ENCODE assay signal across 17 cellular contexts in the genomic region with DNA sequence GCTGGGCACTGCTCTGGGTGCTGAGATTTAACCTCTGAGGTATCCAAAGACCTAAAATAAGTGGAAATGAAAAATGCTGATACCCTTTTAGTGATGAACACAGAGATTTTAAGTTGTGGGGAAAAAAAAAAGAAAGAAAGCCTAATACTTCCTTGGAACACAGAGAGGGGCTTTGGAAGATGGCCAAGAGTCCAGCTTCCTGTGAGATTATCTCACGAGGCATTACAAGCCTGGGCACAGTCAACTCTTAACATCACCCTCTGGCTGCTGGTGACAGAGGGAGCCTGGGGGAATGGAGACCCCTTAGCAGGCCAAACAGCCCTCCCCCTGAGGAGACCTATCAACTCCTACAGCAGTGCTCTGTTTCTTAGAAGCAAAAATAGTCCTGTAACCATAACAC. TPM values are rescaled to one million over a fixed set of nuclear protein-coding genes. Genes with fewer than 3 reads are reported as not detected.
A peak's percentile ranks its signal among the peaks of the same experiment; 100 is the strongest.
DNase-seq lines count a peak whose midpoint lies in the region; ATAC-seq and TF ChIP-seq lines count a peak whose summit lies in the region.
"Had no signal": no experiment of that assay in that cellular context is flagged by ENCODE, and none has a peak within 500 bp of the region (broad histone marks: within the 10 kb centered on the region; RNA-seq: fewer than 3 reads in every experiment).

No MANE protein-coding gene starts in this region.

- POLR2A ChIA-PET in CD4-positive, alpha-beta memory T cell (lab: Charles Lee; ENCODE audit: partially characterized antibody) = interaction anchor here (0.9 to 6.1 kb wide), 4 partner anchors 12 to 79 kb away, joined by 3 to 108 read pairs (median 41); partner anchors contain the start of gene HMGN4

- peaks cover 0 to 2% (median 0%) of the 10 kb centered on the region in 8 donors for H3K9me3 Mint-ChIP-seq in CD4-positive, alpha-beta memory T cell

- no peaks in the 10 kb centered on the region for H3K36me3 ChIP-seq in CD4-positive, alpha-beta memory T cell (ENCODE audit: insufficient read depth, low read length)
- no peaks in the 10 kb centered on the region for H3K36me3 ChIP-seq in OCI-LY1 (ENCODE audit: insufficient read depth, low read length)

- no peak for DNase-seq in CD4-positive, alpha-beta memory T cell
- DNase-seq in coronary artery (ENCODE audit: low spot score) = no peak
- no peak for DNase-seq in HT-29 (ENCODE audit: low spot score)
- DNase-seq: activated naive CD4-positive, alpha-beta T cell; hippocampal formation; NCI-H510A had no signal

- no peak overlapping the region for H3K9ac ChIP-seq in OCI-LY1 (ENCODE audit: low read length)

- H3K9me2 ChIP-seq in OCI-LY1 (ENCODE audit: low read depth, low read length) = no peaks in the 10 kb centered on the region

- ATAC-seq in HG02981 (IDR thresholded peaks at IDR 0.05; ENCODE audit: unreplicated experiment) (no peak), HG02885 (IDR thresholded peaks at IDR 0.05; ENCODE audit: poor library complexity, unreplicated experiment) (no peak)
- ATAC-seq: body of pancreas, GM23338, mucosa of descending colon, SK-N-SH treated with all-trans-retinoic acid at 6 μM for 48 hours had no signal

- intact Hi-C loops in CD4-positive, alpha-beta memory T cell (cut with micrococcal nuclease) = no loop called here

- H2AFZ ChIP-seq in OCI-LY1 (ENCODE audit: low read length) = no peak overlapping the region
- H2AFZ ChIP-seq: GM23338 had no signal

- H3K27me3 ChIP-seq in CD4-positive, alpha-beta memory T cell (ENCODE audit: insufficient read depth, low read length) = no peaks in the 10 kb centered on the region
- H3K27me3 ChIP-seq in OCI-LY1 (ENCODE audit: insufficient read depth, low read length) = no peaks in the 10 kb centered on the region
- H3K27me3 ChIP-seq: body of pancreas had no signal

- peak overlapping the region; percentile 38 to 100 (median 99) for H3K27ac Mint-ChIP-seq in CD4-positive, alpha-beta memory T cell
- H3K27ac Mint-ChIP-seq: GM23338 had no signal

- peak overlapping the region; percentile 81 for H3K27ac ChIP-seq in CD4-positive, alpha-beta memory T cell (ENCODE audit: low read depth, low read length)
- peak overlapping the region; percentile 81 for H3K27ac ChIP-seq in OCI-LY1 (ENCODE audit: low read depth, low read length, poor library complexity, severe bottlenecking)
- peak overlapping the region; percentile 57 to 63 for H3K27ac ChIP-seq in coronary artery
- H3K27ac ChIP-seq in skin epidermis = peak overlapping the region in 13 of 21 experiments; percentile 1 to 95 (median 41)
- H3K27ac ChIP-seq: C4-2B had no signal

- peaks cover 33 to 67% (median 48%) of the 10 kb centered on the region in 4 donors for H3K4me1 Mint-ChIP-seq in CD4-positive, alpha-beta memory T cell

- H3K4me3 ChIP-seq in CD4-positive, alpha-beta memory T cell (ENCODE audit: low read length in 2 of 2) = no peak overlapping the region
- H3K4me3 ChIP-seq in OCI-LY1 (ENCODE audit: low read depth, low read length, poor library complexity, severe bottlenecking) (no peak overlapping the region), coronary artery (no peak overlapping the region), skin epidermis (no peak overlapping the region)
- H3K4me3 ChIP-seq: body of pancreas, GM23338, mucosa of descending colon had no signal

- H3K79me2 ChIP-seq in OCI-LY1 (ENCODE audit: insufficient read depth, low read length) = no peaks in the 10 kb centered on the region

- H3K27me3 Mint-ChIP-seq in CD4-positive, alpha-beta memory T cell = no peaks in the 10 kb centered on the region

- peak overlapping the region in 1 of 8 donors; percentile 43 for H3K4me3 Mint-ChIP-seq in CD4-positive, alpha-beta memory T cell
- H3K4me3 Mint-ChIP-seq: GM23338 had no signal

- TF ChIP-seq CTCF in OCI-LY1 (IDR thresholded peaks at IDR 0.05; ENCODE audit: low read length) (no peak), coronary artery (IDR thresholded peaks at IDR 0.05) (no peak)

- peaks cover 50% of the 10 kb centered on the region for H3K4me1 ChIP-seq in CD4-positive, alpha-beta memory T cell (ENCODE audit: insufficient read depth, low read length)
- peaks cover 44% of the 10 kb centered on the region for H3K4me1 ChIP-seq in OCI-LY1 (ENCODE audit: insufficient read depth, low read length, severe bottlenecking)

- no peak overlapping the region for H3K4me2 ChIP-seq in OCI-LY1 (ENCODE audit: low read length)
- H3K4me2 ChIP-seq: GM23338 had no signal

- H3K36me3 Mint-ChIP-seq in CD4-positive, alpha-beta memory T cell = peaks cover 0 to 8% of the 10 kb centered on the region in 2 donors

- H3K9me3 ChIP-seq in CD4-positive, alpha-beta memory T cell (ENCODE audit: control insufficient read depth in 1 of 2, low read length in 2 of 2) = no peaks in the 10 kb centered on the region
- peaks cover 17% of the 10 kb centered on the region for H3K9me3 ChIP-seq in OCI-LY1 (ENCODE audit: low read length)
- H3K9me3 ChIP-seq: body of pancreas, mucosa of descending colon had no signal

- CTCF ChIA-PET in CD4-positive, alpha-beta memory T cell (lab: Charles Lee; ENCODE audit: partially characterized antibody) = interaction anchor here (0.6 to 1.5 kb wide), 3 partner anchors 56 to 1626 kb away, joined by 3 read pairs; no protein-coding TSS in a partner anchor

- H3F3A ChIP-seq in OCI-LY1 (ENCODE audit: insufficient read depth, low read length) = no peaks in the 10 kb centered on the region; the same call in 1 of the 2 replicates

- H4K20me1 ChIP-seq in OCI-LY1 (ENCODE audit: insufficient read depth, low read length) = no peaks in the 10 kb centered on the region

RNA-seq across cellular contexts. Expression of gene BTN2A1, which starts 19.7 kb away (rescaled TPM):
- 10 to 100 TPM; 57.0 to 62.8 TPM for total RNA-seq in CD4-positive, alpha-beta memory T cell
- polyA plus RNA-seq in CD4-positive, alpha-beta memory T cell = 10 to 100 TPM; 10.9 to 15.9 TPM
- total RNA-seq in HT-29 (2014; rRNA removed; shearing (Covaris generic)) = 8.0 and 9.4 TPM in 2 replicates

RNA-seq across cellular contexts. Expression of gene BTN1A1, which starts 22.7 kb away (rescaled TPM):
- not detected for total RNA-seq in CD4-positive, alpha-beta memory T cell
- polyA plus RNA-seq in CD4-positive, alpha-beta memory T cell = under 1 TPM in 1 of 2 donors, not detected in 1; 0.08 TPM
- not detected in 2 replicates for total RNA-seq in HT-29 (2014; rRNA removed; shearing (Covaris generic))
- total RNA-seq: body of pancreas, fibroblast of lung, mucosa of descending colon, posterior vena cava had no signal
- polyA plus RNA-seq: fibroblast of lung had no signal

RNA-seq across cellular contexts. Expression of gene BTN3A3, which starts 37.1 kb away (rescaled TPM):
- 100 to 1,000 TPM; 211 to 215 TPM for total RNA-seq in CD4-positive, alpha-beta memory T cell
- 10 to 100 TPM; 72.7 to 72.9 TPM for polyA plus RNA-seq in CD4-positive, alpha-beta memory T cell
- 1.3 and 3.7 TPM in 2 replicates for total RNA-seq in HT-29 (2014; rRNA removed; shearing (Covaris generic))

Comparison
In these comparisons a context has a peak if more than half of its experiments do, and no peak if none do; other contexts are left out.
1. RNA of gene BTN3A3, which starts 37.1 kb away (total RNA-seq): 211 to 215 TPM in CD4-positive, alpha-beta memory T cell; 1.3 to 3.7 TPM in HT-29; every median in the first group is over 10 times any median in the second.
2. Peak in every context shown above with its lines, with median percentiles within 50 percentile points of each other: H3K27ac ChIP-seq.